In the genomic region with DNA sequence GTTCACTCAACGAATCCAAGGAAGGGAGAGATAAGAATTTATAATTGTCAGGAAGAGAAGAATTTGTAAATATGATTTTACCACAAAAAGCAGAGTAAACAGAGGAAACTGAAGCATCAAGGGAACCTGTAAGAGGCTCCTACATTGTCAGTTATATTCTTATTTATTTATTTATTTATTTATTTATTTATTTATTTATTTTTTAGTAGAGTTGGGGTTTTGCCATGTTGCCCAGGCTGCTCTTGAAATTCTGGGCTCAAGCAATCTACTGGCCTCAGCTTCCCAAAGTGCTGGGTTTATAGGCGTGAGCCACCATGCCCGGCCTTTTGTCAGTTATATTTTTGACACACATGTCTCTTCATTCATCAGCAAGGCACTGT, we compare ENCODE assay signal across 25 cellular contexts. TPM values are rescaled to one million over a fixed set of nuclear protein-coding genes. Genes with fewer than 3 reads are reported as not detected.
DNase-seq lines count a peak whose midpoint lies in the region; ATAC-seq, FAIRE-seq and TF ChIP-seq lines count a peak whose summit lies in the region.
"Had no signal": no experiment of that assay in that cellular context is flagged by ENCODE, and none has a peak within 500 bp of the region (broad histone marks: within the 10 kb centered on the region; RNA-seq: fewer than 3 reads in every experiment).

No MANE protein-coding gene starts in this region.

- H3K79me2 ChIP-seq in Karpas-422 (ENCODE audit: low read length): no peaks in the 10 kb centered on the region
- H3K79me2 ChIP-seq: parathyroid adenoma had no signal

- intact Hi-C loops in esophagus muscularis mucosa (cut with DNase I): no loop called here
- intact Hi-C loops in ovary (cut with DNase I): no loop called here

- DNase-seq in A549 (ENCODE audit: low read depth in 1 of 2, low spot score in 1 of 2) (no peak), Karpas-422 (no peak), esophagus muscularis mucosa (ENCODE audit: extremely low spot score) (no peak), NK-92 (lab: John Stamatoyannopoulos, UW; ENCODE audit: unreplicated experiment) (no peak), ovary (no peak), nucleus accumbens (lab: John Stamatoyannopoulos, UW) (no peak)
- DNase-seq: 8988T; activated CD8-positive, alpha-beta T cell treated with anti-CD3 and anti-CD28 coated beads, Interleukin-2, amount 10 ng/mL, durations not matched to agents 7 days and 5 days; activated naive CD4-positive, alpha-beta T cell treated with anti-CD3 and anti-CD28 coated beads, Interleukin-2, amount 10 ng/mL, durations not matched to agents 7 days and 5 days; activated T-cell treated with anti-CD3 and anti-CD28 coated beads, Interleukin-2, amount 50 U/mL, for 48 hours; effector CD8-positive, alpha-beta T cell; H9; natural killer cell; NCI-H1417 treated with DMSO at 0.1 percent for 48 hours; NCI-H524 treated with DMSO at 0.1 percent for 48 hours; right lobe of liver had no signal

- 2% methylated on average over 3 of the region's 3 CpGs for WGBS in A549 (ENCODE audit: missing lambda C conversion rate)
- whole genome bisulfite sequencing in esophagus muscularis mucosa: 61% methylated on average over 3 of the region's 3 CpGs
- 34 to 78% (median 57%) methylated on average over 3 of the region's 3 CpGs for WGBS in ovary, 3 donors

- H3K36me3 ChIP-seq in Karpas-422 (ENCODE audit: insufficient read depth, low read length) (no peaks in the 10 kb centered on the region), esophagus muscularis mucosa (no peaks in the 10 kb centered on the region), ovary (no peaks in the 10 kb centered on the region)
- H3K36me3 ChIP-seq: gastroesophageal sphincter, right lobe of liver, vagina had no signal

- no peaks in the 10 kb centered on the region for H3K9me2 ChIP-seq in Karpas-422 (replicated peaks; ENCODE audit: insufficient read depth, low read length)

- POLR2A ChIA-PET in A549 (lab: Yijun Ruan, JAX): no interaction called here

- no peak for TF ChIP-seq CTCF in A549 (IDR thresholded peaks at IDR 0.05)
- no peak for TF ChIP-seq CTCF in esophagus muscularis mucosa (IDR thresholded peaks at IDR 0.05)
- TF ChIP-seq CTCF in ovary (IDR thresholded peaks at IDR 0.05): no peak

- no peak overlapping the region for H3K4me2 ChIP-seq in A549
- peak overlapping the region; percentile 67 for H3K4me2 ChIP-seq in Karpas-422 (ENCODE audit: low read depth, low read length, poor library complexity, severe bottlenecking)

- H3K27me3 ChIP-seq in Karpas-422 (ENCODE audit: low read length) (no peaks in the 10 kb centered on the region), esophagus muscularis mucosa (no peaks in the 10 kb centered on the region), ovary (no peaks in the 10 kb centered on the region)
- H3K27me3 ChIP-seq: right lobe of liver, vagina had no signal

- ATAC-seq in A549: no peak
- peak; percentile 12 for ATAC-seq in GM19395 (IDR thresholded peaks at IDR 0.05; ENCODE audit: unreplicated experiment)
- peak; percentile 9 for ATAC-seq in HG02973 (IDR thresholded peaks at IDR 0.05; ENCODE audit: unreplicated experiment)
- ATAC-seq: activated CD8-positive, alpha-beta T cell treated with anti-CD3 and anti-CD28 coated beads, Interleukin-2, amount 10 ng/mL, durations not matched to agents 7 days and 5 days; esophagus mucosa; gastroesophageal sphincter had no signal

- H3K9me3 ChIP-seq in A549 (no peaks in the 10 kb centered on the region), Karpas-422 (ENCODE audit: low read length) (no peaks in the 10 kb centered on the region), esophagus muscularis mucosa (no peaks in the 10 kb centered on the region), ovary (no peaks in the 10 kb centered on the region)
- H3K9me3 ChIP-seq: gastroesophageal sphincter, right lobe of liver, vagina had no signal

- H3K4me1 ChIP-seq in A549 (no peaks in the 10 kb centered on the region), Karpas-422 (ENCODE audit: low read length) (peaks cover 51% of the 10 kb centered on the region), esophagus muscularis mucosa (no peaks in the 10 kb centered on the region), ovary (ENCODE audit: insufficient read depth) (no peaks in the 10 kb centered on the region)
- H3K4me1 ChIP-seq: gastroesophageal sphincter, parathyroid adenoma, right lobe of liver, vagina had no signal

- H2AFZ ChIP-seq in Karpas-422 (ENCODE audit: low read length): no peak overlapping the region
- H2AFZ ChIP-seq: parathyroid adenoma had no signal

- FAIRE-seq in A549 (lab: Jason Lieb, UNC): no peak
- FAIRE-seq: D721Med had no signal

- H3K4me3 ChIP-seq in A549 (no peak overlapping the region), Karpas-422 (ENCODE audit: low read length) (no peak overlapping the region), esophagus muscularis mucosa (no peak overlapping the region), ovary (no peak overlapping the region)
- H3K4me3 ChIP-seq: gastroesophageal sphincter, right lobe of liver, vagina had no signal

- H3K9ac ChIP-seq in Karpas-422 (ENCODE audit: low read length): 0 out of 2 replicates have a peak overlapping the region, but pooled peaks have one; percentile 40
- H3K9ac ChIP-seq: parathyroid adenoma had no signal

- TF ChIP-seq RAD21 in A549 (conservative IDR thresholded peaks at IDR 0.05 in 1 of 2, IDR thresholded peaks at IDR 0.05 in 1 of 2): no peak

- CTCF ChIA-PET in A549 (lab: Yijun Ruan, JAX): no interaction called here

- H4K20me1 ChIP-seq in Karpas-422 (ENCODE audit: insufficient read depth, low read depth, low read length): no peaks in the 10 kb centered on the region

- H3K27ac ChIP-seq in A549 (no peak overlapping the region), Karpas-422 (ENCODE audit: low read length) (peak overlapping the region; percentile 97), esophagus muscularis mucosa (replicated peaks in 1 of 4) (no peak overlapping the region), ovary (no peak overlapping the region)
- H3K27ac ChIP-seq: gastroesophageal sphincter, parathyroid adenoma, right lobe of liver, vagina had no signal

- TF ChIP-seq EP300 in A549 (IDR thresholded peaks at IDR 0.05): no peak
- TF ChIP-seq EP300 in esophagus muscularis mucosa (IDR thresholded peaks at IDR 0.05): no peak
- no peak for TF ChIP-seq EP300 in ovary (IDR thresholded peaks at IDR 0.05)

- TF ChIP-seq POLR2A in A549 (IDR thresholded peaks at IDR 0.05; ENCODE audit: low read length) (no peak), esophagus muscularis mucosa (IDR thresholded peaks at IDR 0.05; ENCODE audit: low read depth) (no peak), ovary (IDR thresholded peaks at IDR 0.05) (no peak)

TF ChIP-seq in A549, 52 proteins besides CTCF, POLR2A, EP300 and RAD21:
- TF ChIP-seq FOXS1 (CRISPR knock-in tag; IDR thresholded peaks at IDR 0.05): no peak
- TF ChIP-seq BHLHE40 (IDR thresholded peaks at IDR 0.05; ENCODE audit: low read depth, low read length): no peak
- no peak for TF ChIP-seq HOXA7 (CRISPR knock-in tag; IDR thresholded peaks at IDR 0.05)
- no peak for TF ChIP-seq RARB (CRISPR knock-in tag; IDR thresholded peaks at IDR 0.05)
- no peak for TF ChIP-seq HDAC2 (IDR thresholded peaks at IDR 0.05)
- peak; percentile 49 for TF ChIP-seq ZC3H11A (IDR thresholded peaks at IDR 0.05)
- no peak for TF ChIP-seq RNF2 (IDR thresholded peaks at IDR 0.05; ENCODE audit: borderline replicate concordance, low read depth)

RNA-seq across cellular contexts. Expression of gene FCRL3, which starts 47.1 kb away (rescaled TPM):
- polyA plus RNA-seq in A549 (2011; rRNA removed) (0.01 TPM in 1 of 2 replicates, not detected in the other), A549 (2017; fragmentation: RNase III; extraction: RNeasy Plus Mini Kit Qiagen cat#74134 plus additional on column Dnase treatment) (not detected in 3 replicates), ovary (under 1 TPM; 0.06 to 0.32 TPM)
- polyA plus RNA-seq in A549 (2012; cell fraction: cytosol; rRNA removed): not detected in 2 replicates
- not detected in 2 replicates for polyA plus RNA-seq in A549 (2012; cell fraction: nucleus; rRNA removed)
- polyA minus RNA-seq in A549 (2011; rRNA and poly(A)+ RNA removed): not detected in 2 replicates
- 24.7 and 45.8 TPM in 2 replicates for total RNA-seq in Karpas-422 (2014; rRNA removed; shearing (Covaris generic); ENCODE audit: low replicate concordance)
- total RNA-seq in esophagus muscularis mucosa (under 1 TPM in 1 of 4 donors, not detected in 3; 0.33 TPM), ovary (under 1 TPM in 3 of 7 donors, not detected in 4; 0.08 to 0.36 (median 0.11) TPM)
- total RNA-seq: H9, temporal lobe, vagina had no signal
- polyA plus RNA-seq: BJ had no signal

RNA-seq across cellular contexts. Expression of gene FCRL4, which starts 55.6 kb away (rescaled TPM):
- polyA plus RNA-seq in A549 (2011; rRNA removed) (not detected in 2 replicates), A549 (2017; fragmentation: RNase III; extraction: RNeasy Plus Mini Kit Qiagen cat#74134 plus additional on column Dnase treatment) (not detected in 3 replicates), ovary (not detected)
- polyA plus RNA-seq in A549 (2012; cell fraction: cytosol; rRNA removed): not detected in 2 replicates
- not detected in 2 replicates for polyA plus RNA-seq in A549 (2012; cell fraction: nucleus; rRNA removed)
- not detected in 2 replicates for polyA minus RNA-seq in A549 (2011; rRNA and poly(A)+ RNA removed)
- 0.11 TPM in 1 of 2 replicates, not detected in the other for total RNA-seq in Karpas-422 (2014; rRNA removed; shearing (Covaris generic); ENCODE audit: low replicate concordance)
- total RNA-seq in esophagus muscularis mucosa (not detected), ovary (not detected)
- total RNA-seq: activated CD8-positive, alpha-beta T cell treated with anti-CD3 and anti-CD28 coated beads, Interleukin-2, amount 10 ng/mL, durations not matched to agents 7 days and 5 days; H9; natural killer cell; right lobe of liver; temporal lobe; vagina had no signal
- polyA plus RNA-seq: BJ had no signal

Comparison
In these comparisons a context has a peak if more than half of its experiments do, and no peak if none do; other contexts are left out.
1. ATAC-seq: peak in GM19395 (single experiment) and HG02973 (single experiment); none in A549 (0 of 2).
2. RNA of gene FCRL3, which starts 47.1 kb away (total RNA-seq): 24.7 to 45.8 TPM in Karpas-422; 0.33 TPM in esophagus muscularis mucosa and 0.08 to 0.36 TPM in ovary; every median in the first group is over 10 times any median in the second.